Comparison of ENCODE assay signal across 9 cellular contexts in genomic region chr4:60805500-60806313, GRCh38.
DNase-seq lines count a peak whose midpoint lies in the region; ATAC-seq and TF ChIP-seq lines count a peak whose summit lies in the region.
"Had no signal": no experiment of that assay in that cellular context is flagged by ENCODE, and none has a peak within 500 bp of the region (broad histone marks: within the 10 kb centered on the region; RNA-seq: fewer than 3 reads in every experiment).

No MANE protein-coding gene starts in this region.

- H3K27me3 Mint-ChIP-seq in activated naive CD8-positive, alpha-beta T cell treated with anti-CD3 and anti-CD28 coated beads, Interleukin-2, amount 50 U/mL, for 24 hours: no peaks in the 10 kb centered on the region

- H3K4me3 ChIP-seq in NB4 (ENCODE audit: low read depth, low read length): no peak overlapping the region
- H3K4me3 ChIP-seq: BLaER1 treated with 17β-estradiol and CSF1 and Interleukin-3, amounts not matched to agents 10 nM and 100 nM had no signal

- no peak overlapping the region for H3K4me3 Mint-ChIP-seq in activated naive CD8-positive, alpha-beta T cell treated with anti-CD3 and anti-CD28 coated beads, Interleukin-2, amount 50 U/mL, for 24 hours

- TF ChIP-seq POLR2A in NB4 (IDR thresholded peaks at IDR 0.05; ENCODE audit: extremely low read depth, insufficient read length): no peak

- H3K27ac Mint-ChIP-seq in activated naive CD8-positive, alpha-beta T cell treated with anti-CD3 and anti-CD28 coated beads, Interleukin-2, amount 50 U/mL, for 24 hours: no peak overlapping the region

- DNase-seq in NCI-H510A treated with DMSO at 0.1 percent for 48 hours (lab: John Stamatoyannopoulos, UW) (peak; percentile 9), NCI-H510A (lab: John Stamatoyannopoulos, UW) (no peak), NB4 (ENCODE audit: low read depth) (peak; percentile 44), astrocyte of the hippocampus (ENCODE audit: low read depth, low spot score) (peak; percentile 60), medulla oblongata (ENCODE audit: extremely low spot score) (peak; percentile 57)
- DNase-seq in activated naive CD8-positive, alpha-beta T cell treated with anti-CD3 and anti-CD28 coated beads, Interleukin-2, amount 50 U/mL, for 24 hours: no peak

- H3K36me3 Mint-ChIP-seq in activated naive CD8-positive, alpha-beta T cell treated with anti-CD3 and anti-CD28 coated beads, Interleukin-2, amount 50 U/mL, for 24 hours (ENCODE audit: low read depth): no peaks in the 10 kb centered on the region

- TF ChIP-seq CTCF in NB4 (IDR thresholded peaks at IDR 0.05; ENCODE audit: low read depth, low read length): peak; percentile 64

- H3K9me3 Mint-ChIP-seq in activated naive CD8-positive, alpha-beta T cell treated with anti-CD3 and anti-CD28 coated beads, Interleukin-2, amount 50 U/mL, for 24 hours: peaks cover 3% of the 10 kb centered on the region

- no peaks in the 10 kb centered on the region for H3K4me1 Mint-ChIP-seq in activated naive CD8-positive, alpha-beta T cell treated with anti-CD3 and anti-CD28 coated beads, Interleukin-2, amount 50 U/mL, for 24 hours

- no peak for ATAC-seq in activated naive CD8-positive, alpha-beta T cell treated with anti-CD3 and anti-CD28 coated beads, Interleukin-2, amount 50 U/mL, for 24 hours
- ATAC-seq in GM18870 (IDR thresholded peaks at IDR 0.05; ENCODE audit: unreplicated experiment) (no peak), GM19395 (IDR thresholded peaks at IDR 0.05; ENCODE audit: unreplicated experiment) (no peak)

Comparison
In these comparisons a context has a peak if more than half of its experiments do, and no peak if none do; other contexts are left out.
1. DNase-seq: peak in NCI-H510A treated with DMSO at 0.1 percent for 48 hours (single experiment), NB4 (single experiment), astrocyte of the hippocampus (single experiment) and medulla oblongata (single experiment); none in NCI-H510A (single experiment) and activated naive CD8-positive, alpha-beta T cell treated with anti-CD3 and anti-CD28 coated beads, Interleukin-2, amount 50 U/mL, for 24 hours (single experiment).